ENCODE assay signal across 13 cellular contexts in the genomic region with DNA sequence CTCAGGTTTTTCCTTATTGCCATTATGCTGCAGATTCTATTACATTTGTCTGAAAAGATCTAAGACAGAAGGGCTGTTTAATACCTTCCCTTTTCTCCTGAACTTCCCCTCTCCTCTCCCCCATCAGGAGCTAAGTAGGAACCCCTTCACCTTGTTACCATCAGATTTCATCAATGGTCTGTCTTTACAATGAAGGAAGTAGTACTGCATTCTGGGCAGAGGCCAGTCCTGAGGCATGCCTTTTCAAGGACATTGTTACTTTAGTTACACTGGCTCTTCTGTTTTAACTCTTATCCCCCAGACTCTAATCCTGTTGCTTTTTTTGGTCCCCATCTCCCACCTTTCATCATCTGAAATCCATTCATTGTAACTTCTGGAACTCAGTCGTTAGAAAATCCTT. TPM values are rescaled to one million over a fixed set of nuclear protein-coding genes. Genes with fewer than 3 reads are reported as not detected.
DNase-seq lines count a peak whose midpoint lies in the region; ATAC-seq and TF ChIP-seq lines count a peak whose summit lies in the region.
"Had no signal": no experiment of that assay in that cellular context is flagged by ENCODE, and none has a peak within 500 bp of the region (broad histone marks: within the 10 kb centered on the region; RNA-seq: fewer than 3 reads in every experiment).

No MANE protein-coding gene starts in this region.

- H4K20me1 ChIP-seq in GM23338 (replicated peaks; ENCODE audit: insufficient read depth): peaks cover 89% of the 10 kb centered on the region

- DNase-seq in activated T-cell treated with anti-CD3 and anti-CD28 coated beads, Interleukin-2, amount 50 U/mL, for 24 hours: no peak
- DNase-seq in activated T-cell treated with anti-CD3 and anti-CD28 coated beads for 4 hours (no peak), GM23338 (ENCODE audit: low spot score) (no peak), DMS53 treated with DMSO at 0.1 percent for 48 hours (lab: John Stamatoyannopoulos, UW; ENCODE audit: unreplicated experiment) (no peak)
- DNase-seq in central memory CD8-positive, alpha-beta T cell (ENCODE audit: low spot score in 2 of 2): no peak
- DNase-seq: activated naive CD8-positive, alpha-beta T cell treated with anti-CD3 and anti-CD28 coated beads, Interleukin-2, amount 10 ng/mL, durations not matched to agents 7 days and 5 days; cerebellar nuclear complex; NCI-H146; SJCRH30; upper lobe of left lung had no signal

- H3K36me3 ChIP-seq in GM23338 (ENCODE audit: insufficient read depth) (no peaks in the 10 kb centered on the region), neutrophil (no peaks in the 10 kb centered on the region)
- H3K36me3 ChIP-seq: SJCRH30, upper lobe of left lung had no signal

- H3K27ac Mint-ChIP-seq in activated T-cell treated with anti-CD3 and anti-CD28 coated beads, Interleukin-2, amount 50 U/mL, for 24 hours: peak overlapping the region; percentile 70
- no peak overlapping the region for H3K27ac Mint-ChIP-seq in GM23338
- no peak overlapping the region for H3K27ac Mint-ChIP-seq in central memory CD8-positive, alpha-beta T cell (ENCODE audit: low read depth)
- H3K27ac Mint-ChIP-seq: activated naive CD8-positive, alpha-beta T cell treated with anti-CD3 and anti-CD28 coated beads, Interleukin-2, amount 10 ng/mL, durations not matched to agents 7 days and 5 days had no signal

- peaks cover 58% of the 10 kb centered on the region for H3K36me3 Mint-ChIP-seq in activated T-cell treated with anti-CD3 and anti-CD28 coated beads, Interleukin-2, amount 50 U/mL, for 24 hours (ENCODE audit: low read depth)
- peaks cover 11% of the 10 kb centered on the region; the same call in 2 of the 3 replicates for H3K36me3 Mint-ChIP-seq in GM23338 (ENCODE audit: low read depth)
- peaks cover 2% of the 10 kb centered on the region for H3K36me3 Mint-ChIP-seq in central memory CD8-positive, alpha-beta T cell (ENCODE audit: insufficient read depth)

- H3K27me3 Mint-ChIP-seq in activated T-cell treated with anti-CD3 and anti-CD28 coated beads, Interleukin-2, amount 50 U/mL, for 24 hours: no peaks in the 10 kb centered on the region
- H3K27me3 Mint-ChIP-seq in GM23338 (ENCODE audit: insufficient read depth, low read depth, poor library complexity): peaks cover 2% of the 10 kb centered on the region
- H3K27me3 Mint-ChIP-seq in central memory CD8-positive, alpha-beta T cell: no peaks in the 10 kb centered on the region
- H3K27me3 Mint-ChIP-seq: activated naive CD8-positive, alpha-beta T cell treated with anti-CD3 and anti-CD28 coated beads, Interleukin-2, amount 10 ng/mL, durations not matched to agents 7 days and 5 days had no signal

- no peaks in the 10 kb centered on the region for H3K9me3 ChIP-seq in neutrophil
- H3K9me3 ChIP-seq: SJCRH30, upper lobe of left lung had no signal

- peak overlapping the region; percentile 53 for H3K4me2 ChIP-seq in GM23338

- no peaks in the 10 kb centered on the region for H3F3A ChIP-seq in GM23338 (replicated peaks; ENCODE audit: low read depth)

- H3K27me3 ChIP-seq in GM23338 (ENCODE audit: insufficient read depth) (no peaks in the 10 kb centered on the region), neutrophil (no peaks in the 10 kb centered on the region)
- H3K27me3 ChIP-seq: SJCRH30, upper lobe of left lung had no signal

- H3K79me2 ChIP-seq in GM23338 (replicated peaks; ENCODE audit: insufficient read depth): peaks cover 100% of the 10 kb centered on the region

- peak; percentile 33 for ATAC-seq in GM23338
- ATAC-seq in central memory CD8-positive, alpha-beta T cell (replicated peaks; ENCODE audit: extremely low read depth, poor library complexity, severe bottlenecking): no peak
- ATAC-seq in GM19035 (IDR thresholded peaks at IDR 0.05; ENCODE audit: unreplicated experiment): no peak
- no peak for ATAC-seq in GM21717 (IDR thresholded peaks at IDR 0.05; ENCODE audit: unreplicated experiment)

- no peaks in the 10 kb centered on the region for H3K9me3 Mint-ChIP-seq in activated T-cell treated with anti-CD3 and anti-CD28 coated beads, Interleukin-2, amount 50 U/mL, for 24 hours
- no peaks in the 10 kb centered on the region for H3K9me3 Mint-ChIP-seq in GM23338
- no peaks in the 10 kb centered on the region for H3K9me3 Mint-ChIP-seq in central memory CD8-positive, alpha-beta T cell

- no peak overlapping the region for H3K27ac ChIP-seq in GM23338 (ENCODE audit: low read depth)
- H3K27ac ChIP-seq in neutrophil: peak overlapping the region; percentile 57
- H3K27ac ChIP-seq: SJCRH30 had no signal

- H3K4me1 ChIP-seq in GM23338 (ENCODE audit: insufficient read depth) (peaks cover 70% of the 10 kb centered on the region), neutrophil (ENCODE audit: control insufficient read depth in 1 of 2, insufficient read depth in 1 of 2, low read depth in 1 of 2, low read length in 1 of 2) (peaks cover 49 to 57% of the 10 kb centered on the region in 2 experiments)

- TF ChIP-seq CTCF in GM23338 (conservative IDR thresholded peaks at IDR 0.05; ENCODE audit: low read depth in 2 of 2): no peak
- no peak for TF ChIP-seq CTCF in neutrophil (IDR thresholded peaks at IDR 0.05)

- H3K4me3 ChIP-seq in GM23338 (peak overlapping the region; percentile 33), neutrophil (ENCODE audit: low read depth in 1 of 2, low read length in 1 of 2) (no peak overlapping the region)
- H3K4me3 ChIP-seq: SJCRH30, upper lobe of left lung had no signal

- H3K4me1 Mint-ChIP-seq in activated T-cell treated with anti-CD3 and anti-CD28 coated beads, Interleukin-2, amount 50 U/mL, for 24 hours (ENCODE audit: low read depth): peaks cover 84% of the 10 kb centered on the region
- H3K4me1 Mint-ChIP-seq in GM23338: peaks cover 75% of the 10 kb centered on the region
- peaks cover 73% of the 10 kb centered on the region for H3K4me1 Mint-ChIP-seq in central memory CD8-positive, alpha-beta T cell

- H2AFZ ChIP-seq in GM23338: no peak overlapping the region

- no peak overlapping the region for H3K4me3 Mint-ChIP-seq in activated T-cell treated with anti-CD3 and anti-CD28 coated beads, Interleukin-2, amount 50 U/mL, for 24 hours
- no peak overlapping the region for H3K4me3 Mint-ChIP-seq in GM23338
- H3K4me3 Mint-ChIP-seq in central memory CD8-positive, alpha-beta T cell: peak overlapping the region; percentile 14
- H3K4me3 Mint-ChIP-seq: activated naive CD8-positive, alpha-beta T cell treated with anti-CD3 and anti-CD28 coated beads, Interleukin-2, amount 10 ng/mL, durations not matched to agents 7 days and 5 days had no signal

- H3K9me2 ChIP-seq in GM23338 (ENCODE audit: insufficient read depth): no peaks in the 10 kb centered on the region

TF ChIP-seq in GM23338, 12 proteins besides CTCF, POLR2A, EP300 and RAD21 (continues in another document):
- TF ChIP-seq EZH2 (IDR thresholded peaks at IDR 0.05; ENCODE audit: low read depth, unreplicated experiment): no peak

RNA-seq across cellular contexts. Expression of a gene that starts 8.1 kb away (rescaled TPM):
- 558 and 566 TPM in 2 replicates for total RNA-seq in GM23338 (2014; rRNA removed; shearing (Covaris generic))
- polyA plus RNA-seq in GM23338 (2016; fragmentation: Nextera tagmentation; extraction: Ambion mirVana): 84.3 and 89.4 TPM in 2 replicates
